2 cellular contexts compared by ENCODE assay signal in genomic region chr4:111454961-111455360, GRCh38.
TF ChIP-seq lines count a peak whose summit lies in the region.

No MANE protein-coding gene starts in this region.

TF ChIP-seq in GM23338, 12 proteins besides CTCF, POLR2A, EP300 and RAD21:
- no peak for TF ChIP-seq NANOG (IDR thresholded peaks at IDR 0.05; ENCODE audit: borderline replicate concordance)
- no peak for TF ChIP-seq POLR2AphosphoS5 (IDR thresholded peaks at IDR 0.05; ENCODE audit: low read depth)
- TF ChIP-seq ZNF331 (CRISPR knock-in tag; IDR thresholded peaks at IDR 0.05; ENCODE audit: low read depth), result no peak
- TF ChIP-seq REST (IDR thresholded peaks at IDR 0.05; ENCODE audit: unreplicated experiment), result no peak
- TF ChIP-seq ETS1 (IDR thresholded peaks at IDR 0.05), result no peak
- no peak for TF ChIP-seq ZNF114 (CRISPR knock-in tag; IDR thresholded peaks at IDR 0.05)
- no peak for TF ChIP-seq EZH2phosphoT487 (IDR thresholded peaks at IDR 0.05; ENCODE audit: unreplicated experiment)
- TF ChIP-seq, protein P1, sequence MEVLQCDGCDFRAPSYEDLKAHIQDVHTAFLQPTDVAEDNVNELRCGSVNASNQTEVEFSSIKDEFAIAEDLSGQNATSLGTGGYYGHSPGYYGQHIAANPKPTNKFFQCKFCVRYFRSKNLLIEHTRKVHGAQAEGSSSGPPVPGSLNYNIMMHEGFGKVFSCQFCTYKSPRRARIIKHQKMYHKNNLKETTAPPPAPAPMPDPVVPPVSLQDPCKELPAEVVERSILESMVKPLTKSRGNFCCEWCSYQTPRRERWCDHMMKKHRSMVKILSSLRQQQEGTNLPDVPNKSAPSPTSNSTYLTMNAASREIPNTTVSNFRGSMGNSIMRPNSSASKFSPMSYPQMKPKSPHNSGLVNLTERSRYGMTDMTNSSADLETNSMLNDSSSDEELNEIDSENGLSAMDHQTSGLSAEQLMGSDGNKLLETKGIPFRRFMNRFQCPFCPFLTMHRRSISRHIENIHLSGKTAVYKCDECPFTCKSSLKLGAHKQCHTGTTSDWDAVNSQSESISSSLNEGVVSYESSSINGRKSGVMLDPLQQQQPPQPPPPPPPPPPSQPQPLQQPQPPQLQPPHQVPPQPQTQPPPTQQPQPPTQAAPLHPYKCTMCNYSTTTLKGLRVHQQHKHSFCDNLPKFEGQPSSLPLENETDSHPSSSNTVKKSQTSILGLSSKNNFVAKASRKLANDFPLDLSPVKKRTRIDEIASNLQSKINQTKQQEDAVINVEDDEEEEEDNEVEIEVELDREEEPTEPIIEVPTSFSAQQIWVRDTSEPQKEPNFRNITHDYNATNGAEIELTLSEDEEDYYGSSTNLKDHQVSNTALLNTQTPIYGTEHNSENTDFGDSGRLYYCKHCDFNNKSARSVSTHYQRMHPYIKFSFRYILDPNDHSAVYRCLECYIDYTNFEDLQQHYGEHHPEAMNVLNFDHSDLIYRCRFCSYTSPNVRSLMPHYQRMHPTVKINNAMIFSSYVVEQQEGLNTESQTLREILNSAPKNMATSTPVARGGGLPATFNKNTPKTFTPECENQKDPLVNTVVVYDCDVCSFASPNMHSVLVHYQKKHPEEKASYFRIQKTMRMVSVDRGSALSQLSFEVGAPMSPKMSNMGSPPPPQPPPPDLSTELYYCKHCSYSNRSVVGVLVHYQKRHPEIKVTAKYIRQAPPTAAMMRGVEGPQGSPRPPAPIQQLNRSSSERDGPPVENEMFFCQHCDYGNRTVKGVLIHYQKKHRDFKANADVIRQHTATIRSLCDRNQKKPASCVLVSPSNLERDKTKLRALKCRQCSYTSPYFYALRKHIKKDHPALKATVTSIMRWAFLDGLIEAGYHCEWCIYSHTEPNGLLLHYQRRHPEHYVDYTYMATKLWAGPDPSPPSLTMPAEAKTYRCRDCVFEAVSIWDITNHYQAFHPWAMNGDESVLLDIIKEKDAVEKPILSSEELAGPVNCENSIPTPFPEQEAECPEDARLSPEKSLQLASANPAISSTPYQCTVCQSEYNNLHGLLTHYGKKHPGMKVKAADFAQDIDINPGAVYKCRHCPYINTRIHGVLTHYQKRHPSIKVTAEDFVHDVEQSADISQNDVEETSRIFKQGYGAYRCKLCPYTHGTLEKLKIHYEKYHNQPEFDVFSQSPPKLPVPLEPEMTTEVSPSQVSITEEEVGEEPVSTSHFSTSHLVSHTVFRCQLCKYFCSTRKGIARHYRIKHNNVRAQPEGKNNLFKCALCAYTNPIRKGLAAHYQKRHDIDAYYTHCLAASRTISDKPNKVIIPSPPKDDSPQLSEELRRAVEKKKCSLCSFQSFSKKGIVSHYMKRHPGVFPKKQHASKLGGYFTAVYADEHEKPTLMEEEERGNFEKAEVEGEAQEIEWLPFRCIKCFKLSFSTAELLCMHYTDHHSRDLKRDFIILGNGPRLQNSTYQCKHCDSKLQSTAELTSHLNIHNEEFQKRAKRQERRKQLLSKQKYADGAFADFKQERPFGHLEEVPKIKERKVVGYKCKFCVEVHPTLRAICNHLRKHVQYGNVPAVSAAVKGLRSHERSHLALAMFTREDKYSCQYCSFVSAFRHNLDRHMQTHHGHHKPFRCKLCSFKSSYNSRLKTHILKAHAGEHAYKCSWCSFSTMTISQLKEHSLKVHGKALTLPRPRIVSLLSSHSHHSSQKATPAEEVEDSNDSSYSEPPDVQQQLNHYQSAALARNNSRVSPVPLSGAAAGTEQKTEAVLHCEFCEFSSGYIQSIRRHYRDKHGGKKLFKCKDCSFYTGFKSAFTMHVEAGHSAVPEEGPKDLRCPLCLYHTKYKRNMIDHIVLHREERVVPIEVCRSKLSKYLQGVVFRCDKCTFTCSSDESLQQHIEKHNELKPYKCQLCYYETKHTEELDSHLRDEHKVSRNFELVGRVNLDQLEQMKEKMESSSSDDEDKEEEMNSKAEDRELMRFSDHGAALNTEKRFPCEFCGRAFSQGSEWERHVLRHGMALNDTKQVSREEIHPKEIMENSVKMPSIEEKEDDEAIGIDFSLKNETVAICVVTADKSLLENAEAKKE (CRISPR knock-in tag; IDR thresholded peaks at IDR 0.05), result no peak
- no peak for TF ChIP-seq STAT1 (IDR thresholded peaks at IDR 0.05; ENCODE audit: unreplicated experiment)
- no peak for TF ChIP-seq CREB1 (CRISPR knock-in tag; IDR thresholded peaks at IDR 0.05; ENCODE audit: low read depth)
- TF ChIP-seq EZH2 (IDR thresholded peaks at IDR 0.05; ENCODE audit: low read depth, unreplicated experiment), result no peak
- no peak for TF ChIP-seq JUNB (IDR thresholded peaks at IDR 0.05; ENCODE audit: unreplicated experiment)

TF ChIP-seq in H1, 55 proteins besides CTCF, POLR2A, EP300 and RAD21:
- TF ChIP-seq POLR2AphosphoS5 (IDR thresholded peaks at IDR 0.05; ENCODE audit: low read depth, low read length) (no peak), TEAD4 (IDR thresholded peaks at IDR 0.05; ENCODE audit: low read depth, low read length) (peak; percentile 61; the same call in 1 of the 2 replicates)
TF ChIP-seq in H1: peak in this region for 1.
